8 cellular contexts compared by ENCODE assay signal in the genomic region with DNA sequence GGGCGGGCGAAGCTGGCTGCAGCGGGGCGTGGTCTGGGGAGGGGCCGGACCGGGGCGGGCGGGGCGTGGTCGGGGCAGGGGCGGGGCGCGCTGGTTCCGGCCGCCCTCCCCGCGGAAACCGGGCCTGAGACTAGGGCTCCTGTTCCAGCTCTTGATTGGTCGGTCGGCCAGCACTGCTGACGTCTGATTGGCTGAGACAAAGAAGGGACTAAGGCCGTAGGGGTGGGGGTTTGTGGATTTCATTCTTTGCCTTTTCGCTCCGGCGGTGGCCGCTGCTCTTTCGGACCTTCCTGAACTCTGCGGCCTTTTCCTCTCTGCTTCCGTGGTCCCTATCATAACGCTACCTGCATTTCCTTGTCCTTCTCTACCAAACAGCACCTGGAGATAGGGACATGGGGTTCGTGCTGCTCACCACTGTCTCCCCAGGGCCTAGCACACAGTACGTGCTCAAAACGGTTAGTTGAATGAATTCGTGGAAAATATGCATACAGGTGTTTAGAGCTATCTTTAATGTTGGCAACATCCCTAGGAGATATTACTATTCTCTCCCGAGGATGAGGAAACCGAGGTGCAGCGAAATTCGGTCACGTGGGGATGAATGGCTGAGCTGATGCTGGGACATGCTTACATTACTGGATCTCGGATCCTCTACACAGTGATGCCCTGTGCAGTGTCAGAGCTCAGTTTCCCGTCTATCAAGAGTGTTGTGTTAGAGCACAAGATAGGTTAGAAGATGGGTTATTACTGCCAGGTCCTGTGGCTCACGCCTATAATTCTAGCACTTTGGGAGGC.
A peak's percentile ranks its signal among the peaks of the same experiment; 100 is the strongest.
DNase-seq lines count a peak whose midpoint lies in the region; ATAC-seq and TF ChIP-seq lines count a peak whose summit lies in the region.

No MANE protein-coding gene starts in this region.

- peaks cover 4 to 11% of the 10 kb centered on the region in 2 donors for H3K4me1 ChIP-seq in naive thymus-derived CD4-positive, alpha-beta T cell (ENCODE audit: control insufficient read depth in 2 of 2, insufficient read depth in 2 of 2, low read length in 2 of 2)

- peaks cover 9 to 19% (median 14%) of the 10 kb centered on the region in 7 donors for H3K4me1 Mint-ChIP-seq in naive thymus-derived CD4-positive, alpha-beta T cell
- peaks cover 15% of the 10 kb centered on the region for H3K4me1 Mint-ChIP-seq in stimulated activated effector memory CD8-positive, alpha-beta T cell treated with anti-CD3 and anti-CD28 coated beads, Interleukin-12 subunit alpha, Interleukin-12 subunit beta, amount 100 ng/mL, for 72 hours

- ATAC-seq in GM21619 (IDR thresholded peaks at IDR 0.05; ENCODE audit: unreplicated experiment), result peak; percentile 93
- peak; percentile 99 for ATAC-seq in naive thymus-derived CD4-positive, alpha-beta T cell
- peak; percentile 97 for ATAC-seq in stimulated activated effector memory CD8-positive, alpha-beta T cell treated with anti-CD3 and anti-CD28 coated beads, Interleukin-12 subunit alpha, Interleukin-12 subunit beta, amount 100 ng/mL, for 72 hours

- H3K27ac ChIP-seq in naive thymus-derived CD4-positive, alpha-beta T cell (ENCODE audit: low read depth, low read length), result peak overlapping the region; percentile 30

- no peaks in the 10 kb centered on the region for H3K9me3 ChIP-seq in naive thymus-derived CD4-positive, alpha-beta T cell (ENCODE audit: control insufficient read depth in 2 of 3, low read length in 3 of 3)

- TF ChIP-seq RAD21 in Ishikawa (IDR thresholded peaks at IDR 0.05; ENCODE audit: low read depth), result no peak

- no peak for TF ChIP-seq EP300 in Ishikawa (IDR thresholded peaks at IDR 0.05; ENCODE audit: borderline replicate concordance)

- peaks cover 19 to 49% (median 25%) of the 10 kb centered on the region in 5 donors for H3K27me3 Mint-ChIP-seq in naive thymus-derived CD4-positive, alpha-beta T cell

- CTCF ChIA-PET in naive thymus-derived CD4-positive, alpha-beta T cell (lab: Charles Lee), result interaction anchor here (0.6 to 1.6 kb wide), 7 partner anchors 13 to 92 kb away, joined by 3 to 4 read pairs (median 3); no protein-coding TSS in a partner anchor

- H3K9me3 Mint-ChIP-seq in naive thymus-derived CD4-positive, alpha-beta T cell, result no peaks in the 10 kb centered on the region
- no peaks in the 10 kb centered on the region for H3K9me3 Mint-ChIP-seq in stimulated activated effector memory CD8-positive, alpha-beta T cell treated with anti-CD3 and anti-CD28 coated beads, Interleukin-12 subunit alpha, Interleukin-12 subunit beta, amount 100 ng/mL, for 72 hours

- H3K36me3 ChIP-seq in naive thymus-derived CD4-positive, alpha-beta T cell (ENCODE audit: control insufficient read depth in 2 of 3, insufficient read depth in 3 of 3, low read length in 3 of 3), result no peaks in the 10 kb centered on the region

- POLR2A ChIA-PET in naive thymus-derived CD4-positive, alpha-beta T cell (lab: Charles Lee), result interaction anchor here (0.7 to 1.5 kb wide), 4 partner anchors 72 to 278 kb away, joined by 3 to 5 read pairs (median 3); no protein-coding TSS in a partner anchor

- H3K27me3 ChIP-seq in naive thymus-derived CD4-positive, alpha-beta T cell (ENCODE audit: control insufficient read depth in 2 of 2, insufficient read depth in 2 of 2, low read length in 2 of 2), result peaks cover 0 to 18% of the 10 kb centered on the region in 2 donors

- peak; percentile 78 for DNase-seq in DMS53 treated with DMSO at 0.1 percent for 48 hours (lab: John Stamatoyannopoulos, UW; ENCODE audit: unreplicated experiment)
- DNase-seq in activated T-helper 1 cell treated with anti-CD3 and anti-CD28 coated beads, Interleukin-2, amount 50 U/mL, for 16 hours (ENCODE audit: low read depth in 1 of 2, low spot score in 1 of 2), result peak; percentile 61 to 76
- DNase-seq in fibroblast of peridontal ligament (ENCODE audit: extremely low read depth), result peak; percentile 77
- DNase-seq in naive thymus-derived CD4-positive, alpha-beta T cell, result peak; percentile 67 to 84 (median 79)
- peak; percentile 66 to 89 for DNase-seq in stimulated activated effector memory CD8-positive, alpha-beta T cell treated with anti-CD3 and anti-CD28 coated beads, Interleukin-12 subunit alpha, Interleukin-12 subunit beta, amount 100 ng/mL, for 72 hours (ENCODE audit: low spot score in 2 of 2)

- intact Hi-C loops in naive thymus-derived CD4-positive, alpha-beta T cell (cut with micrococcal nuclease), result loop anchor here (1.0 to 5.0 kb wide), 5 partner anchors 67 to 279 kb away; partner anchors contain the start of gene NDUFA6 (in 2 of the 2)

- H3K27ac Mint-ChIP-seq in naive thymus-derived CD4-positive, alpha-beta T cell, result peak overlapping the region; percentile 2 to 88 (median 77)
- H3K27ac Mint-ChIP-seq in stimulated activated effector memory CD8-positive, alpha-beta T cell treated with anti-CD3 and anti-CD28 coated beads, Interleukin-12 subunit alpha, Interleukin-12 subunit beta, amount 100 ng/mL, for 72 hours, result no peak overlapping the region

- peak overlapping the region; percentile 66 for H3K4me3 ChIP-seq in naive thymus-derived CD4-positive, alpha-beta T cell (ENCODE audit: low read length)

- peak overlapping the region; percentile 87 to 99 (median 93) for H3K4me3 Mint-ChIP-seq in naive thymus-derived CD4-positive, alpha-beta T cell
- peak overlapping the region; percentile 68 for H3K4me3 Mint-ChIP-seq in stimulated activated effector memory CD8-positive, alpha-beta T cell treated with anti-CD3 and anti-CD28 coated beads, Interleukin-12 subunit alpha, Interleukin-12 subunit beta, amount 100 ng/mL, for 72 hours

- H3K36me3 Mint-ChIP-seq in naive thymus-derived CD4-positive, alpha-beta T cell, result no peaks in the 10 kb centered on the region
- no peaks in the 10 kb centered on the region for H3K36me3 Mint-ChIP-seq in stimulated activated effector memory CD8-positive, alpha-beta T cell treated with anti-CD3 and anti-CD28 coated beads, Interleukin-12 subunit alpha, Interleukin-12 subunit beta, amount 100 ng/mL, for 72 hours

TF ChIP-seq in Ishikawa, 13 proteins besides CTCF, POLR2A, EP300 and RAD21:
- TF ChIP-seq CEBPB (IDR thresholded peaks at IDR 0.05) (no peak), TAF1 (IDR thresholded peaks at IDR 0.05; ENCODE audit: low read depth) (0 out of 2 replicates have a peak, but pooled peaks have one; percentile 50)
TF ChIP-seq in Ishikawa: peak in this region for 1.

TF ChIP-seq in PFSK-1, 5 proteins besides CTCF, POLR2A, EP300 and RAD21:
- TF ChIP-seq POLR2AphosphoS5 (IDR thresholded peaks at IDR 0.05; ENCODE audit: low read depth, low read length) (peak; percentile 64; the same call in 1 of the 2 replicates), FOXP2 (optimal IDR thresholded peaks at IDR 0.05; ENCODE audit: borderline replicate concordance, extremely low read depth, extremely low read length, insufficient read depth) (no peak), TAF1 (IDR thresholded peaks at IDR 0.05; ENCODE audit: borderline replicate concordance, insufficient read depth, low read length) (peak; percentile 59; the same call in 1 of the 2 replicates), REST (IDR thresholded peaks at IDR 0.05; ENCODE audit: insufficient read depth in 1 of 2, low read depth in 2 of 2, low read length in 2 of 2) (no peak), SIN3A (IDR thresholded peaks at IDR 0.05; ENCODE audit: borderline replicate concordance, insufficient read depth, low read length) (no peak)

Comparison
In these comparisons a context has a peak if more than half of its experiments do, and no peak if none do; other contexts are left out.
1. Peak in every context shown above with its lines: DNase-seq, ATAC-seq, H3K4me3 ChIP-seq and H3K27ac ChIP-seq.